Comparison of ENCODE assay signal across 8 cellular contexts in the genomic region with DNA sequence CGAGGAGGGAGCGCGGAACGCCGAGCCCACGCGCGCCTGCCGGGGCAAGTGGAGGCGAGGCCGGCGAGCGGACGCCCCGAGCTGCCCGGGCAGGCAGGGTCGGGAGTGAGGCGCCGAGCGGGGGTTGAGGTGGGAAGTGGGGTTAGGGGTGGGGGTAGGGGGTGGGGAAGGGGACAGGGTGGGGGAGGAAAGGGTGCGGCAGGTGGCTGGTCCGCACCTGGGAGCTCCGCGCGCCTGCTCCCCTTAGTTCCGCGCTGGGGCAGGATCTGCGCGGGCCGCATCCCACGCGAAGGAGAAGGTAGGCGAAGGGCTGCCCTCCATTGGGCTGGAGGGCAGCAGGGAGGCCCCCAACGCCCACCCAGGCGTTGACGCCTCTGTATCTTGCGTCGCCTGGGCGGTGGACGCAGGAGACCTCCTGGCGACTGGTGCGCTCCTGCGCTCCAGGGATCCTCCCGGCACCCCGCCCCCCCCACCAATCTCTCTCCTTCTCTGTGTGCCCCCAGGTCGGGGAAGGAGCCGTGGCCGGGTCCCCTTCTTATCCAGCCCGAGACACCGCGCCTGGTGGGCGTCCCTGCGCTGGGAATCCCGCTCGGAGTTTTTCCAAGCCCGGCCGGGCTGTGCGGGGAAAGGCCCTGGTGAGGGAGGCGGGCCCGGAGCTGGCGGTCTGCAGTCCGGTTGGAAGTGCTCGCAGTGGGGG. TPM values are rescaled to one million over a fixed set of nuclear protein-coding genes. Genes with fewer than 3 reads are reported as not detected.
DNase-seq lines count a peak whose midpoint lies in the region; ATAC-seq lines count a peak whose summit lies in the region.

No MANE protein-coding gene starts in this region.

- peak overlapping the region; percentile 39 for H3K4me3 Mint-ChIP-seq in activated CD4-positive, alpha-beta memory T cell treated with anti-CD3 and anti-CD28 coated beads, Interleukin-2, amount 10 ng/mL, durations not matched to agents 7 days and 5 days
- peak overlapping the region; percentile 80 for H3K4me3 Mint-ChIP-seq in stimulated activated memory B cell treated with anti-CD40 and anti-IgM and Interleukin-4, amounts not matched to agents 10 μg/mL and 1 μg/mL and 100 μg/mL, for 72 hours

- no peak overlapping the region for H3K27ac Mint-ChIP-seq in activated CD4-positive, alpha-beta memory T cell treated with anti-CD3 and anti-CD28 coated beads, Interleukin-2, amount 10 ng/mL, durations not matched to agents 7 days and 5 days
- H3K27ac Mint-ChIP-seq in stimulated activated memory B cell treated with anti-CD40 and anti-IgM and Interleukin-4, amounts not matched to agents 10 μg/mL and 1 μg/mL and 100 μg/mL, for 72 hours: peak overlapping the region; percentile 75

- peaks cover 46% of the 10 kb centered on the region for H3K4me1 Mint-ChIP-seq in activated CD4-positive, alpha-beta memory T cell treated with anti-CD3 and anti-CD28 coated beads, Interleukin-2, amount 10 ng/mL, durations not matched to agents 7 days and 5 days
- H3K4me1 Mint-ChIP-seq in stimulated activated memory B cell treated with anti-CD40 and anti-IgM and Interleukin-4, amounts not matched to agents 10 μg/mL and 1 μg/mL and 100 μg/mL, for 72 hours: peaks cover 45% of the 10 kb centered on the region

- H3K36me3 Mint-ChIP-seq in activated CD4-positive, alpha-beta memory T cell treated with anti-CD3 and anti-CD28 coated beads, Interleukin-2, amount 10 ng/mL, durations not matched to agents 7 days and 5 days (ENCODE audit: low read depth): no peaks in the 10 kb centered on the region
- H3K36me3 Mint-ChIP-seq in stimulated activated memory B cell treated with anti-CD40 and anti-IgM and Interleukin-4, amounts not matched to agents 10 μg/mL and 1 μg/mL and 100 μg/mL, for 72 hours: no peaks in the 10 kb centered on the region

- POLR2A ChIA-PET in activated CD4-positive, alpha-beta memory T cell treated with anti-CD3 and anti-CD28 coated beads, Interleukin-2, amount 10 ng/mL, durations not matched to agents 7 days and 5 days (lab: Charles Lee): interaction anchor here (1.5 to 7.8 kb wide), 3 partner anchors 9 to 23 kb away, joined by 6 to 153 read pairs (median 9); no protein-coding TSS in a partner anchor

- H3K27me3 Mint-ChIP-seq in activated CD4-positive, alpha-beta memory T cell treated with anti-CD3 and anti-CD28 coated beads, Interleukin-2, amount 10 ng/mL, durations not matched to agents 7 days and 5 days: peaks cover 44% of the 10 kb centered on the region
- peaks cover 24% of the 10 kb centered on the region for H3K27me3 Mint-ChIP-seq in stimulated activated memory B cell treated with anti-CD40 and anti-IgM and Interleukin-4, amounts not matched to agents 10 μg/mL and 1 μg/mL and 100 μg/mL, for 72 hours

- no peaks in the 10 kb centered on the region for H3K9me3 Mint-ChIP-seq in activated CD4-positive, alpha-beta memory T cell treated with anti-CD3 and anti-CD28 coated beads, Interleukin-2, amount 10 ng/mL, durations not matched to agents 7 days and 5 days
- H3K9me3 Mint-ChIP-seq in stimulated activated memory B cell treated with anti-CD40 and anti-IgM and Interleukin-4, amounts not matched to agents 10 μg/mL and 1 μg/mL and 100 μg/mL, for 72 hours: no peaks in the 10 kb centered on the region

- DNase-seq in DMS 273 (lab: John Stamatoyannopoulos, UW; ENCODE audit: unreplicated experiment) (peak; percentile 49), DMS 273 treated with DMSO at 0.1 percent for 48 hours (lab: John Stamatoyannopoulos, UW) (no peak), CD1c-positive myeloid dendritic cell (ENCODE audit: extremely low spot score) (no peak)
- no peak for DNase-seq in activated CD4-positive, alpha-beta memory T cell treated with anti-CD3 and anti-CD28 coated beads, Interleukin-2, amount 10 ng/mL, durations not matched to agents 7 days and 5 days
- DNase-seq in activated CD8-positive, alpha-beta memory T cell treated with anti-CD3 and anti-CD28 coated beads, Interleukin-2, amount 50 U/mL, for 4 hours: no peak

- peak overlapping the region; percentile 35 for H3K4me3 ChIP-seq in iPS-11a (ENCODE audit: low read depth, low read length)

- no peak for ATAC-seq in stimulated activated memory B cell treated with anti-CD40 and anti-IgM and Interleukin-4, amounts not matched to agents 10 μg/mL and 1 μg/mL and 100 μg/mL, for 72 hours
- ATAC-seq in HG02885 (IDR thresholded peaks at IDR 0.05; ENCODE audit: poor library complexity, unreplicated experiment): no peak

- CTCF ChIA-PET in activated CD4-positive, alpha-beta memory T cell treated with anti-CD3 and anti-CD28 coated beads, Interleukin-2, amount 10 ng/mL, durations not matched to agents 7 days and 5 days (lab: Charles Lee): interaction anchor here (1.0 to 3.3 kb wide), 4 partner anchors 11 to 24 kb away, joined by 3 to 19 read pairs (median 6); no protein-coding TSS in a partner anchor

RNA-seq across cellular contexts. Expression of gene AMZ2, which starts 51.3 kb away (rescaled TPM):
- 100 to 1,000 TPM; 106 to 121 TPM for total RNA-seq in activated CD4-positive, alpha-beta memory T cell treated with anti-CD3 and anti-CD28 coated beads, Interleukin-2, amount 10 ng/mL, durations not matched to agents 7 days and 5 days
